15 cellular contexts compared by ENCODE assay signal in the genomic region with DNA sequence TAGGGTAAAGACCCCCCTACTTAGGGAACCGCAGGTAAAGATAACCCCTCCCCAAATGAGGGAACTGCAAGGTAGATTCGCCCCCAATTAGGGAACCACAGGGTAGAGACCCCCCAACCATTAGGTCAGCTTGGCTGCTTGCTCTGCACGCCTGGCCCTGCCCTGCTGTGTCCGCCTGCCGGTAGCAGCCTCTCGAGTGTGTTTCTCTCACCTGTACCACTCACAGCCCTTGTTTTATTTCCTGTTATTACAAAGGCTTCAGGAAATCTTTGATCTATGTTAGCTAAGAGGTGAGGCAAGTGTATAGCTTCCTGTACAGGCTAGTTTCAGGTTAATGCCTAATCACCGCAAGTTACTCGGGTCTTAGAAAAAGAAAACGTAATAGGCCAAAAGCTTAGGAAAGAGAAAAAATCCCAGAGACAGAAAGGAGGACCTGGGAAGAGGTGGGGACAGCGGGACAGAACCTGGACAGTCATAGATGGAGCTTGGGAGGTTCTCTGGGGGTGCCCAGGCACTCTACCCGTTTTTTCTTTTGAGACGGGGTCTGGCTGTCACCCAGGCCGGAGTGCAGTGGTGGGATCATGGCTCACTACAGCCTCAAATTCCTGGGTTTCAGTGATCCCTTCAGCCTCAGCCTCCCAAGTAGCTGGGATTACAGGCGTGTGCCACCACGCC. TPM values are rescaled to one million over a fixed set of nuclear protein-coding genes. Genes with fewer than 3 reads are reported as not detected.
DNase-seq lines count a peak whose midpoint lies in the region; ATAC-seq and TF ChIP-seq lines count a peak whose summit lies in the region.
"Had no signal": no experiment of that assay in that cellular context is flagged by ENCODE, and none has a peak within 500 bp of the region (broad histone marks: within the 10 kb centered on the region; RNA-seq: fewer than 3 reads in every experiment).

No MANE protein-coding gene starts in this region.

- TF ChIP-seq CTCF in transverse colon (IDR thresholded peaks at IDR 0.05): peak in 2 of 5 experiments; percentile 8 to 41

- peak overlapping the region; percentile 44 to 76 (median 70) for H3K27ac ChIP-seq in transverse colon
- no peak overlapping the region for H3K27ac ChIP-seq in SJCRH30
- H3K27ac ChIP-seq: dorsolateral prefrontal cortex had no signal

- peak overlapping the region; percentile 97 for H3K27ac Mint-ChIP-seq in activated T-cell treated with anti-CD3 and anti-CD28 coated beads, Interleukin-2, amount 50 U/mL, for 72 hours

- peak overlapping the region in 1 of 2 donors; percentile 71 for H3K4me3 Mint-ChIP-seq in activated T-cell treated with anti-CD3 and anti-CD28 coated beads, Interleukin-2, amount 50 U/mL, for 72 hours

- H3K27me3 ChIP-seq in transverse colon: no peaks in the 10 kb centered on the region
- no peaks in the 10 kb centered on the region for H3K27me3 ChIP-seq in SJCRH30
- H3K27me3 ChIP-seq: dorsolateral prefrontal cortex had no signal

- TF ChIP-seq EP300 in transverse colon (IDR thresholded peaks at IDR 0.05; ENCODE audit: low read depth): no peak

- no peaks in the 10 kb centered on the region for H3K9me3 Mint-ChIP-seq in activated T-cell treated with anti-CD3 and anti-CD28 coated beads, Interleukin-2, amount 50 U/mL, for 72 hours

- H3K4me3 ChIP-seq in transverse colon (no peak overlapping the region), SJCRH30 (no peak overlapping the region)
- H3K4me3 ChIP-seq: dorsolateral prefrontal cortex, HAP-1 had no signal

- TF ChIP-seq POLR2A in transverse colon (IDR thresholded peaks at IDR 0.05): peak; percentile 37

- peak; percentile 42 to 67 for ATAC-seq in activated T-cell treated with anti-CD3 and anti-CD28 coated beads, Interleukin-2, amount 50 U/mL, for 72 hours (replicated peaks in 1 of 2)
- peak; percentile 70 for ATAC-seq in esophagus mucosa
- ATAC-seq in HG02852 (IDR thresholded peaks at IDR 0.05; ENCODE audit: unreplicated experiment): no peak

- peaks cover 0 to 45% (median 17%) of the 10 kb centered on the region in 4 donors for H3K36me3 ChIP-seq in transverse colon
- H3K36me3 ChIP-seq in SJCRH30: peaks cover 87% of the 10 kb centered on the region

- H3K4me1 Mint-ChIP-seq in activated T-cell treated with anti-CD3 and anti-CD28 coated beads, Interleukin-2, amount 50 U/mL, for 72 hours (ENCODE audit: low read depth): peaks cover 33% of the 10 kb centered on the region

- intact Hi-C loops in transverse colon (cut with DNase I; ENCODE audit: low total_unique reads): no loop called here

- 56% methylated on average over 15 of the region's 15 CpGs; no CpG with 5 or more reads in 1 of the 2 donors for WGBS in transverse colon (ENCODE audit: low coverage in 1 of 2), 2 donors

- in situ Hi-C loops in transverse colon (cut with MboI; ENCODE audit: low pct_ligation_motif_present in 1 of 4, low pct_unique_long_range_greater_than_20kb in 1 of 4, low sequenced_read_pairs in 3 of 4): no loop called here

- no peaks in the 10 kb centered on the region for H3K27me3 Mint-ChIP-seq in activated T-cell treated with anti-CD3 and anti-CD28 coated beads, Interleukin-2, amount 50 U/mL, for 72 hours (ENCODE audit: low read depth)

- H3K4me1 ChIP-seq in transverse colon (peaks cover 0 to 6% (median 2%) of the 10 kb centered on the region in 4 donors), SJCRH30 (no peaks in the 10 kb centered on the region)
- H3K4me1 ChIP-seq: HAP-1 had no signal

- H3K9me3 ChIP-seq in transverse colon (no peaks in the 10 kb centered on the region), SJCRH30 (replicated peaks) (no peaks in the 10 kb centered on the region)
- H3K9me3 ChIP-seq: HAP-1 had no signal

- DNase-seq in activated T-cell treated with anti-CD3 and anti-CD28 coated beads for 24 hours (ENCODE audit: low read depth): peak; percentile 13
- no peak for DNase-seq in activated T-cell treated with anti-CD3 and anti-CD28 coated beads, Interleukin-2, amount 50 U/mL, for 48 hours
- peak in 1 of 2 donors; percentile 9 for DNase-seq in activated T-cell treated with anti-CD3 and anti-CD28 coated beads, Interleukin-2, amount 50 U/mL, for 72 hours
- peak; percentile 48 for DNase-seq in transverse colon
- no peak for DNase-seq in NCI-H1694 (lab: John Stamatoyannopoulos, UW)
- DNase-seq in SJCRH30: no peak
- DNase-seq: DND-41, dorsolateral prefrontal cortex, KG1, NCI-H2081, occipital lobe had no signal

- peaks cover 10 to 43% of the 10 kb centered on the region in 2 donors for H3K36me3 Mint-ChIP-seq in activated T-cell treated with anti-CD3 and anti-CD28 coated beads, Interleukin-2, amount 50 U/mL, for 72 hours (ENCODE audit: insufficient read depth in 2 of 2)

RNA-seq across cellular contexts. Expression of gene EIF3G, which starts 23.1 kb away (rescaled TPM):
- 100 to 1,000 TPM; 277 to 278 TPM for total RNA-seq in activated T-cell treated with anti-CD3 and anti-CD28 coated beads, Interleukin-2, amount 50 U/mL, for 72 hours
- total RNA-seq in esophagus mucosa: 166 TPM
- total RNA-seq in transverse colon: 100 to 1,000 TPM; 169 to 293 (median 198) TPM
- 179 and 186 TPM in 2 replicates for total RNA-seq in SJCRH30 (2014; rRNA removed; shearing (Covaris generic))

RNA-seq across cellular contexts. Expression of gene P2RY11, which starts 31.3 kb away (rescaled TPM):
- 10 to 100 TPM; 65.4 to 73.9 TPM for total RNA-seq in activated T-cell treated with anti-CD3 and anti-CD28 coated beads, Interleukin-2, amount 50 U/mL, for 72 hours
- total RNA-seq in esophagus mucosa: 4.8 TPM
- total RNA-seq in transverse colon: 10 to 100 TPM in 1 of 4 donors, 1 to 10 TPM in 2, under 1 TPM in 1; 0.80 to 13.8 (median 6.9) TPM
- 10.7 and 10.8 TPM in 2 replicates for total RNA-seq in SJCRH30 (2014; rRNA removed; shearing (Covaris generic))

RNA-seq across cellular contexts. Expression of gene PPAN, which starts 36.7 kb away (rescaled TPM):
- total RNA-seq in activated T-cell treated with anti-CD3 and anti-CD28 coated beads, Interleukin-2, amount 50 U/mL, for 72 hours: 100 to 1,000 TPM; 106 to 117 TPM
- total RNA-seq in esophagus mucosa (32.3 TPM), transverse colon (10 to 100 TPM; 10.1 to 31.8 (median 21.5) TPM)
- total RNA-seq in SJCRH30 (2014; rRNA removed; shearing (Covaris generic)): 44.7 and 47.0 TPM in 2 replicates

RNA-seq across cellular contexts. Expression of gene ANGPTL6, which starts 40.4 kb away (rescaled TPM):
- 10 to 100 TPM; 13.2 to 17.6 TPM for total RNA-seq in activated T-cell treated with anti-CD3 and anti-CD28 coated beads, Interleukin-2, amount 50 U/mL, for 72 hours
- total RNA-seq in esophagus mucosa (not detected), transverse colon (1 to 10 TPM in 1 of 4 donors, under 1 TPM in 2, not detected in 1; 0.32 to 4.5 (median 0.55) TPM)
- total RNA-seq in SJCRH30 (2014; rRNA removed; shearing (Covaris generic)): 0.10 TPM in 1 of 2 replicates, not detected in the other
- total RNA-seq: A673 had no signal

RNA-seq across cellular contexts. Expression of gene DNMT1, which starts 51.9 kb away (rescaled TPM):
- 100 to 1,000 TPM; 294 to 304 TPM for total RNA-seq in activated T-cell treated with anti-CD3 and anti-CD28 coated beads, Interleukin-2, amount 50 U/mL, for 72 hours
- 63.7 TPM for total RNA-seq in esophagus mucosa
- 100 to 1,000 TPM in 1 of 4 donors, 10 to 100 TPM in 3; 23.3 to 122 (median 42.0) TPM for total RNA-seq in transverse colon
- total RNA-seq in SJCRH30 (2014; rRNA removed; shearing (Covaris generic)): 122 and 151 TPM in 2 replicates

Comparison
In these comparisons a context has a peak if more than half of its experiments do, and no peak if none do; other contexts are left out.
1. DNase-seq: peak in activated T-cell treated with anti-CD3 and anti-CD28 coated beads for 24 hours (single experiment) and transverse colon (single experiment); none in activated T-cell treated with anti-CD3 and anti-CD28 coated beads, Interleukin-2, amount 50 U/mL, for 48 hours (0 of 2), NCI-H1694 (single experiment) and SJCRH30 (0 of 2).